Comparison of ENCODE assay signal across 18 cellular contexts in genomic region chr15:72176743-72177142, GRCh38. TPM values are rescaled to one million over a fixed set of nuclear protein-coding genes. Genes with fewer than 3 reads are reported as not detected.
DNase-seq lines count a peak whose midpoint lies in the region; ATAC-seq and TF ChIP-seq lines count a peak whose summit lies in the region.
"Had no signal": no experiment of that assay in that cellular context is flagged by ENCODE, and none has a peak within 500 bp of the region (broad histone marks: within the 10 kb centered on the region; RNA-seq: fewer than 3 reads in every experiment).

No MANE protein-coding gene starts in this region.

- H3K4me3 ChIP-seq in mesenchymal stem cell (ENCODE audit: insufficient read depth in 1 of 2, low read depth in 1 of 2, low read length in 2 of 2) (no peak overlapping the region), esophagus muscularis mucosa (no peak overlapping the region)
- H3K4me3 ChIP-seq: GM23338 had no signal

- no peaks in the 10 kb centered on the region for H3K79me1 ChIP-seq in mesenchymal stem cell (replicated peaks; ENCODE audit: low read length, poor library complexity, severe bottlenecking)

- H2AK5ac ChIP-seq in mesenchymal stem cell (ENCODE audit: low read length, severe bottlenecking), result no peak overlapping the region

- H3K4ac ChIP-seq in mesenchymal stem cell (ENCODE audit: low read depth in 1 of 2, low read length in 2 of 2), result no peak overlapping the region

- H3K36me3 ChIP-seq in mesenchymal stem cell (ENCODE audit: control insufficient read depth in 1 of 2, insufficient read depth in 2 of 2, low read depth in 1 of 2, low read length in 2 of 2) (no peaks in the 10 kb centered on the region), esophagus muscularis mucosa (no peaks in the 10 kb centered on the region)

- no peak overlapping the region for H3K9ac ChIP-seq in mesenchymal stem cell (ENCODE audit: low read length)

- no peak overlapping the region for H2AFZ ChIP-seq in mesenchymal stem cell (ENCODE audit: low read depth, low read length)
- H2AFZ ChIP-seq: GM23338 had no signal

- no peak overlapping the region for H3K14ac ChIP-seq in mesenchymal stem cell (ENCODE audit: low read length in 2 of 2)

- no peak overlapping the region for H3K23ac ChIP-seq in mesenchymal stem cell (ENCODE audit: low read length in 2 of 2)

- TF ChIP-seq CTCF in WTC11 (IDR thresholded peaks at IDR 0.05) (no peak), esophagus muscularis mucosa (IDR thresholded peaks at IDR 0.05) (no peak)
- no peak for TF ChIP-seq CTCF in activated CD8-positive, alpha-beta T cell treated with anti-CD3 and anti-CD28 coated beads for 36 hours (IDR thresholded peaks at IDR 0.05)

- CTCF ChIA-PET in HEK293T (lab: Yijun Ruan, JAX), result interaction anchor here (0.6 to 1.1 kb wide), 3 partner anchors 10 to 26 kb away, joined by 3 to 4 read pairs (median 3); no protein-coding TSS in a partner anchor
- CTCF ChIA-PET in WTC11 (lab: Charles Lee), result interaction anchor here (0.6 to 1.7 kb wide), 3 partner anchors 8 to 629 kb away, joined by 3 to 6 read pairs (median 3); partner anchors contain the start of gene GRAMD2A
- CTCF ChIA-PET in activated CD8-positive, alpha-beta T cell treated with anti-CD3 and anti-CD28 coated beads for 36 hours (lab: Charles Lee), result interaction anchor here (1.4 kb wide), 1 partner anchor 21 kb away, joined by 4 read pairs; no protein-coding TSS in a partner anchor

- intact Hi-C loops in posterior vena cava (cut with DNase I), result no loop called here
- intact Hi-C loops in esophagus muscularis mucosa (cut with DNase I), result no loop called here
- intact Hi-C loops in activated CD8-positive, alpha-beta T cell treated with anti-CD3 and anti-CD28 coated beads for 36 hours (cut with micrococcal nuclease), result no loop called here

- H3K27ac ChIP-seq in mesenchymal stem cell (ENCODE audit: low read length, poor library complexity, severe bottlenecking) (no peak overlapping the region), esophagus muscularis mucosa (replicated peaks in 1 of 4) (no peak overlapping the region)

- no peak overlapping the region for H4K91ac ChIP-seq in mesenchymal stem cell (ENCODE audit: low read length)

- H3K27me3 ChIP-seq in mesenchymal stem cell (ENCODE audit: control insufficient read depth in 1 of 2, insufficient read depth in 1 of 2, low read length in 2 of 2) (peaks cover 0 to 50% of the 10 kb centered on the region in 2 experiments), esophagus muscularis mucosa (peaks cover 0 to 38% (median 2%) of the 10 kb centered on the region in 4 donors)

- ATAC-seq in WTC11, result no peak
- no peak for ATAC-seq in activated CD8-positive, alpha-beta T cell treated with anti-CD3 and anti-CD28 coated beads for 36 hours
- ATAC-seq: GM23338, HCT116 had no signal

- H3K4me1 ChIP-seq in mesenchymal stem cell (ENCODE audit: control insufficient read depth, insufficient read depth, low read depth, low read length), result no peaks in the 10 kb centered on the region
- peaks cover 6 to 28% (median 17%) of the 10 kb centered on the region in 4 donors for H3K4me1 ChIP-seq in esophagus muscularis mucosa

- no peak for TF ChIP-seq EP300 in esophagus muscularis mucosa (IDR thresholded peaks at IDR 0.05)

- H3K27ac Mint-ChIP-seq in WTC11, result no peak overlapping the region
- H3K27ac Mint-ChIP-seq in activated CD8-positive, alpha-beta T cell treated with anti-CD3 and anti-CD28 coated beads for 36 hours, result no peak overlapping the region
- H3K27ac Mint-ChIP-seq: CD4-positive, alpha-beta memory T cell; GM23338 had no signal

- no peak overlapping the region for H3K4me2 ChIP-seq in mesenchymal stem cell (ENCODE audit: low read length, poor library complexity, severe bottlenecking)
- H3K4me2 ChIP-seq: GM23338 had no signal

- WGBS in mesenchymal stem cell, result 83% methylated on average over 3 of the region's 3 CpGs
- WGBS in esophagus muscularis mucosa, result 89% methylated on average over 3 of the region's 3 CpGs

- DNase-seq in HEK293T (ENCODE audit: extremely low spot score) (no peak), WTC11 (ENCODE audit: low spot score) (no peak), islet precursor cell (peak; percentile 37), posterior vena cava (ENCODE audit: low spot score) (peak; percentile 1), mesenchymal stem cell (no peak), esophagus muscularis mucosa (ENCODE audit: extremely low spot score) (no peak), cerebellum (ENCODE audit: low spot score) (no peak)
- no peak for DNase-seq in activated CD8-positive, alpha-beta T cell treated with anti-CD3 and anti-CD28 coated beads for 36 hours
- DNase-seq: Calu3; CD4-positive, alpha-beta memory T cell; COR-L47; DMS79; EL; GF-D8; H9 had no signal

- H3K4me1 Mint-ChIP-seq in WTC11, result peaks cover 12% of the 10 kb centered on the region
- no peaks in the 10 kb centered on the region for H3K4me1 Mint-ChIP-seq in activated CD8-positive, alpha-beta T cell treated with anti-CD3 and anti-CD28 coated beads for 36 hours (ENCODE audit: low read depth)
- H3K4me1 Mint-ChIP-seq: CD4-positive, alpha-beta memory T cell had no signal

- H3K36me3 Mint-ChIP-seq in WTC11, result no peaks in the 10 kb centered on the region
- no peaks in the 10 kb centered on the region for H3K36me3 Mint-ChIP-seq in activated CD8-positive, alpha-beta T cell treated with anti-CD3 and anti-CD28 coated beads for 36 hours (ENCODE audit: low read depth)
- H3K36me3 Mint-ChIP-seq: CD4-positive, alpha-beta memory T cell had no signal

- H3K4me3 Mint-ChIP-seq in WTC11, result no peak overlapping the region
- H3K4me3 Mint-ChIP-seq in activated CD8-positive, alpha-beta T cell treated with anti-CD3 and anti-CD28 coated beads for 36 hours, result no peak overlapping the region
- H3K4me3 Mint-ChIP-seq: CD4-positive, alpha-beta memory T cell; GM23338; H9 had no signal

- no peaks in the 10 kb centered on the region; the same call in 1 of the 2 replicates for H3K27me3 Mint-ChIP-seq in WTC11 (ENCODE audit: low read depth)
- H3K27me3 Mint-ChIP-seq in activated CD8-positive, alpha-beta T cell treated with anti-CD3 and anti-CD28 coated beads for 36 hours, result peaks cover 6% of the 10 kb centered on the region

- no peak overlapping the region for H4K8ac ChIP-seq in mesenchymal stem cell (ENCODE audit: low read length)

- no peak overlapping the region for H2BK12ac ChIP-seq in mesenchymal stem cell (ENCODE audit: low read length in 2 of 2)

- no peak overlapping the region for H3K18ac ChIP-seq in mesenchymal stem cell (ENCODE audit: low read depth in 1 of 2, low read length in 2 of 2)

- no peaks in the 10 kb centered on the region for H3K9me3 ChIP-seq in mesenchymal stem cell (ENCODE audit: control insufficient read depth, low read length)
- H3K9me3 ChIP-seq in esophagus muscularis mucosa, result no peaks in the 10 kb centered on the region

- H2BK15ac ChIP-seq in mesenchymal stem cell (ENCODE audit: low read depth, poor library complexity, severe bottlenecking), result no peak overlapping the region

- no peak overlapping the region for H2BK5ac ChIP-seq in mesenchymal stem cell (ENCODE audit: low read depth, low read length, poor library complexity, severe bottlenecking)

- H3K9me3 Mint-ChIP-seq in WTC11, result no peaks in the 10 kb centered on the region
- no peaks in the 10 kb centered on the region for H3K9me3 Mint-ChIP-seq in activated CD8-positive, alpha-beta T cell treated with anti-CD3 and anti-CD28 coated beads for 36 hours
- H3K9me3 Mint-ChIP-seq: CD4-positive, alpha-beta memory T cell; GM23338; H9 had no signal

- POLR2A ChIA-PET in HEK293T (lab: Yijun Ruan, JAX), result no interaction called here
- POLR2A ChIA-PET in WTC11 (lab: Charles Lee), result no interaction called here
- POLR2A ChIA-PET in activated CD8-positive, alpha-beta T cell treated with anti-CD3 and anti-CD28 coated beads for 36 hours (lab: Charles Lee), result interaction anchor here (0.6 to 0.8 kb wide), 2 partner anchors 56 to 62 kb away, joined by 3 read pairs; no protein-coding TSS in a partner anchor

- no peak for TF ChIP-seq POLR2A in esophagus muscularis mucosa (IDR thresholded peaks at IDR 0.05; ENCODE audit: low read depth)

- H2BK120ac ChIP-seq in mesenchymal stem cell (ENCODE audit: low read depth, low read length), result no peak overlapping the region

TF ChIP-seq in HEK293T, 16 proteins besides CTCF, POLR2A, EP300 and RAD21:
- peak; percentile 41 for TF ChIP-seq ZNF384 (IDR thresholded peaks at IDR 0.05)
- TF ChIP-seq L3MBTL2 (conservative IDR thresholded peaks at IDR 0.05), result no peak

TF ChIP-seq in WTC11, 78 proteins besides CTCF, POLR2A, EP300 and RAD21:
- peak; percentile 46; the same call in 1 of the 2 replicates for TF ChIP-seq ZNF121 (CRISPR knock-in tag; IDR thresholded peaks at IDR 0.05)
- TF ChIP-seq GRHL2 (CRISPR knock-in tag; IDR thresholded peaks at IDR 0.05; ENCODE audit: insufficient replicate concordance, severe bottlenecking), result no peak

RNA-seq across cellular contexts. Expression of gene GRAMD2A, which starts 20.8 kb away (rescaled TPM):
- total RNA-seq in WTC11 (2021) (1.8 to 2.6 TPM (median 1.9 TPM) in 3 replicates), posterior vena cava (under 1 TPM in 1 of 2 donors, not detected in 1; 0.10 TPM), esophagus muscularis mucosa (1 to 10 TPM in 2 of 4 donors, under 1 TPM in 2; 0.33 to 2.5 (median 0.75) TPM), cerebellum (0.36 TPM)
- polyA plus RNA-seq in mesenchymal stem cell (2013, experiment 1 of 2), result not detected
- polyA plus RNA-seq in mesenchymal stem cell (2013, experiment 2 of 2), result 0.07 TPM
- not detected for total RNA-seq in activated CD8-positive, alpha-beta T cell treated with anti-CD3 and anti-CD28 coated beads for 36 hours
- total RNA-seq: A172; CD4-positive, alpha-beta memory T cell had no signal
- polyA plus RNA-seq: CD4-positive, alpha-beta memory T cell had no signal

RNA-seq across cellular contexts. Expression of gene PKM, which starts 54.2 kb away (rescaled TPM):
- total RNA-seq in WTC11 (2021) (858 to 1,399 TPM (median 1,351 TPM) in 3 replicates), posterior vena cava (100 to 1,000 TPM; 554 to 783 TPM), esophagus muscularis mucosa (100 to 1,000 TPM; 392 to 605 (median 482) TPM), cerebellum (327 TPM)
- 999 TPM for polyA plus RNA-seq in mesenchymal stem cell (2013, experiment 1 of 2)
- polyA plus RNA-seq in mesenchymal stem cell (2013, experiment 2 of 2), result 982 TPM
- total RNA-seq in activated CD8-positive, alpha-beta T cell treated with anti-CD3 and anti-CD28 coated beads for 36 hours, result 1,000 to 10,000 TPM; 2,565 to 2,588 TPM

RNA-seq across cellular contexts. Expression of gene SENP8, which starts 58.5 kb away (rescaled TPM):
- total RNA-seq in WTC11 (2021) (6.0 to 6.8 TPM (median 6.3 TPM) in 3 replicates), posterior vena cava (1 to 10 TPM; 1.9 to 2.3 TPM), esophagus muscularis mucosa (1 to 10 TPM; 1.7 to 2.4 (median 2.0) TPM), cerebellum (3.0 TPM)
- 1.8 TPM for polyA plus RNA-seq in mesenchymal stem cell (2013, experiment 1 of 2)
- polyA plus RNA-seq in mesenchymal stem cell (2013, experiment 2 of 2), result 1.7 TPM
- 1 to 10 TPM; 2.8 TPM for total RNA-seq in activated CD8-positive, alpha-beta T cell treated with anti-CD3 and anti-CD28 coated beads for 36 hours

RNA-seq across cellular contexts. Expression of gene MYO9A, which starts 58.8 kb away (rescaled TPM):
- 23.5 to 25.1 TPM (median 24.6 TPM) in 3 replicates for total RNA-seq in WTC11 (2021)
- 10 to 100 TPM; 61.4 to 68.2 TPM for total RNA-seq in posterior vena cava
- polyA plus RNA-seq in mesenchymal stem cell (2013, experiment 1 of 2), result 6.6 TPM
- 6.3 TPM for polyA plus RNA-seq in mesenchymal stem cell (2013, experiment 2 of 2)
- 10 to 100 TPM; 71.1 to 96.8 (median 80.8) TPM for total RNA-seq in esophagus muscularis mucosa
- total RNA-seq in cerebellum, result 119 TPM
- total RNA-seq in activated CD8-positive, alpha-beta T cell treated with anti-CD3 and anti-CD28 coated beads for 36 hours, result 10 to 100 TPM; 16.8 to 18.7 TPM

Comparison
In these comparisons a context has a peak if more than half of its experiments do, and no peak if none do; other contexts are left out.
1. DNase-seq: peak in islet precursor cell (single experiment) and posterior vena cava (single experiment); none in HEK293T (single experiment), WTC11 (single experiment), mesenchymal stem cell (single experiment), esophagus muscularis mucosa (single experiment), cerebellum (single experiment) and activated CD8-positive, alpha-beta T cell treated with anti-CD3 and anti-CD28 coated beads for 36 hours (single experiment).